17 cellular contexts compared by ENCODE assay signal in the genomic region with DNA sequence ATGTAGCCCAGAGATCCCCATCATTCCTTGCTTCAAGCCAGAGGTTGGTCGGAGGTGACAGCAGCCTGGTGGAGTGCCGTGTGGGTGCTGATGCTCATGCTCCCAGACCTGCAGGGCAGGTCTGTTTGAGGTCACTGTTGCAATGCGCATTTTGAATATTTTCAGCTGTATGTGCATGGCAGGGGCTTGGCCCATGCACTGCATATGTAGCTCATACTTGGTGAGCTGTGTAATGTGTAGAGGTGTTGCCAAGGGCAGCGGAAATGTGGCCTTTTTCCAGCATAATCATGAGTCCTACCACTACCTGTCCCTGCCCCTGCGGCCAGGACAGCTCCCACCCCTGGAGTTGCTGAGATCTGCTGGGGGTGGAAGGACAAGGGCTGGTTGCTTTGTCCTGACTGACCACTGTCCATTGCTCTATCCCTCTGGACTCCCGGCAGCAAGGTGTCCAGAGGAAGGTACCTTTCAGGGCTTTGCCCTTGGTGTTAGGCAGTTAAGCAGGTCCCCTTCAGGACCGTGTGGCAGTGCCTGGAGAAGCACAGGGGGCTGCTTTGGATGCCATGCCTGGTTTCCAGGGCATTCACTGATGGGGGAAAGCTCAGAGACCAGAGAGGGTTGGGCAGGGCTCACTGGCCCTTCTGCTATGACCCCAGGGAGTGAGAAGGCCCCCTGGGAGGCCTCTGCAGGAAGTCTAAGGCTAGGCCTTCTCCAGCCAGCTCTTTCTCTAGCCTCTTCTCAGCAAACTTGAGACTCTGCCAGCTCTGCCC.
"Had no signal": no experiment of that assay in that cellular context is flagged by ENCODE, and none has a peak within 500 bp of the region (broad histone marks: within the 10 kb centered on the region; RNA-seq: fewer than 3 reads in every experiment).

No MANE protein-coding gene starts in this region.

- H3K9me3 ChIP-seq: adrenal gland, mucosa of descending colon had no signal

- H3K27me3 ChIP-seq: heart left ventricle had no signal

- ATAC-seq: effector memory CD8-positive, alpha-beta T cell; heart left ventricle; left colon; mucosa of descending colon; naive thymus-derived CD4-positive, alpha-beta T cell; sciatic nerve; stimulated activated naive CD8-positive, alpha-beta T cell treated with anti-CD3 and anti-CD28 coated beads, Interleukin-15, amount 100 ng/mL, for 72 hours; T-helper 17 cell; WTC11 had no signal

- H3K36me3 ChIP-seq: adrenal gland, heart left ventricle had no signal

- H3K4me3 ChIP-seq: adrenal gland, heart left ventricle, mucosa of descending colon had no signal

- H3K27ac ChIP-seq: adrenal gland, heart left ventricle had no signal

- DNase-seq: activated CD4-positive, alpha-beta memory T cell treated with anti-CD3 and anti-CD28 coated beads, Interleukin-2, amount 10 ng/mL, durations not matched to agents 7 days and 5 days; activated CD4-positive, alpha-beta T cell treated with anti-CD3 and anti-CD28 coated beads for 4 hours; activated effector memory CD4-positive, alpha-beta T cell treated with anti-CD3 and anti-CD28 coated beads, Interleukin-2, amount 50 U/mL, for 16 hours; activated T-cell treated with anti-CD3 and anti-CD28 coated beads, Interleukin-2, amount 50 U/mL, for 24 hours; adrenal gland; effector memory CD8-positive, alpha-beta T cell; foreskin melanocyte; immature natural killer cell; left colon; naive thymus-derived CD4-positive, alpha-beta T cell; nucleus accumbens; stimulated activated naive CD8-positive, alpha-beta T cell treated with anti-CD3 and anti-CD28 coated beads, Interleukin-15, amount 100 ng/mL, for 72 hours; T-helper 17 cell had no signal
